ENCODE assay signal across 10 cellular contexts in genomic region chr17:77394540-77395295, GRCh38.
DNase-seq lines count a peak whose midpoint lies in the region; ATAC-seq, FAIRE-seq and TF ChIP-seq lines count a peak whose summit lies in the region.
"Had no signal": no experiment of that assay in that cellular context is flagged by ENCODE, and none has a peak within 500 bp of the region (broad histone marks: within the 10 kb centered on the region; RNA-seq: fewer than 3 reads in every experiment).

No MANE protein-coding gene starts in this region.

- H3K36me3 ChIP-seq in HCT116 (ENCODE audit: control insufficient read depth in 1 of 2, insufficient read depth in 2 of 2, low read length in 2 of 2) (no peaks in the 10 kb centered on the region), kidney (ENCODE audit: control insufficient read depth in 1 of 2, insufficient read depth in 2 of 2, low read length in 2 of 2) (no peaks in the 10 kb centered on the region), small intestine (ENCODE audit: control insufficient read depth in 2 of 2, insufficient read depth in 2 of 2, low read length in 2 of 2) (no peaks in the 10 kb centered on the region)

- peaks cover 59% of the 10 kb centered on the region for H3K4me1 Mint-ChIP-seq in WTC11

- H3K9ac ChIP-seq in HCT116 (ENCODE audit: low read length) (no peak overlapping the region), kidney (ENCODE audit: low read length in 2 of 2) (no peak overlapping the region)

- H3K9me2 ChIP-seq in HCT116 (ENCODE audit: insufficient read depth) = no peaks in the 10 kb centered on the region

- peaks cover 88% of the 10 kb centered on the region for H3K79me2 ChIP-seq in HCT116 (ENCODE audit: insufficient read depth, low read length)

- peaks cover 4% of the 10 kb centered on the region; the same call in 1 of the 2 replicates for H4K20me1 ChIP-seq in HCT116 (ENCODE audit: insufficient read depth)

- WGBS in small intestine, 3 donors = 48 to 71% (median 64%) methylated on average over 15 of the region's 15 CpGs

- intact Hi-C loops in HCT116 (cut with micrococcal nuclease) (no loop called here), kidney (cut with DNase I) (no loop called here)

- no peak for TF ChIP-seq POLR2A in HCT116 (IDR thresholded peaks at IDR 0.05; ENCODE audit: borderline replicate concordance, extremely low read depth, insufficient read depth, insufficient read length)

- TF ChIP-seq RAD21 in HCT116 (IDR thresholded peaks at IDR 0.05; ENCODE audit: low read depth) = no peak

- peak; percentile 19 for DNase-seq in HCT116 (ENCODE audit: low read depth, low spot score)
- DNase-seq in WTC11 (ENCODE audit: low spot score) = no peak
- DNase-seq in kidney = no peak
- DNase-seq in small intestine = peak; percentile 89
- no peak for DNase-seq in HCEC 1CT
- no peak for DNase-seq in NCI-H524 (lab: John Stamatoyannopoulos, UW)
- DNase-seq: activated CD4-positive, alpha-beta T cell treated with anti-CD3 and anti-CD28 coated beads for 4 hours; NCI-H1930 had no signal

- H3K27me3 ChIP-seq in HCT116 (ENCODE audit: insufficient read depth, low read length) (no peaks in the 10 kb centered on the region), small intestine (ENCODE audit: control insufficient read depth in 2 of 2, insufficient read depth in 2 of 2, low read length in 2 of 2) (no peaks in the 10 kb centered on the region)

- RAD21 ChIA-PET in HCT116 (lab: Charles Lee; ENCODE audit: low non-redundant PET in 1 of 2, low total read pairs in 2 of 2, uncharacterized antibody in 2 of 2, unreplicated experiment in 2 of 2) = no interaction called here

- no peak overlapping the region for H2AFZ ChIP-seq in HCT116 (ENCODE audit: low read depth, low read length, poor library complexity, severe bottlenecking)

- no peaks in the 10 kb centered on the region for H3K9me3 ChIP-seq in HCT116 (ENCODE audit: control insufficient read depth in 1 of 2, insufficient read depth in 1 of 2, low read depth in 1 of 2, low read length in 2 of 2)
- H3K9me3 ChIP-seq in kidney (ENCODE audit: control insufficient read depth in 1 of 2, low read length in 2 of 2) = no peaks in the 10 kb centered on the region
- no peaks in the 10 kb centered on the region for H3K9me3 ChIP-seq in small intestine (ENCODE audit: control insufficient read depth, low read depth)

- peak; percentile 67 for ATAC-seq in HCT116
- ATAC-seq in WTC11 = no peak
- no peak for ATAC-seq in GM18870 (IDR thresholded peaks at IDR 0.05; ENCODE audit: unreplicated experiment)
- no peak for ATAC-seq in HG03520 (IDR thresholded peaks at IDR 0.05; ENCODE audit: unreplicated experiment)

- peak overlapping the region; percentile 16 for H3K27ac ChIP-seq in HCT116 (ENCODE audit: low read depth, low read length)
- peak overlapping the region; percentile 40 to 77 for H3K27ac ChIP-seq in kidney (ENCODE audit: low read depth in 2 of 2, low read length in 2 of 2)
- peak overlapping the region; percentile 70 to 86 for H3K27ac ChIP-seq in small intestine (ENCODE audit: low read depth in 1 of 2, low read length in 1 of 2)

- CTCF ChIA-PET in HCT116 (lab: Charles Lee) (no interaction called here), WTC11 (lab: Charles Lee) (interaction anchor here (5.1 kb wide), 1 partner anchor 35 kb away, joined by 57 read pairs; no protein-coding TSS in a partner anchor)

- no peaks in the 10 kb centered on the region for H3K9me3 Mint-ChIP-seq in WTC11

- BruUV-seq in HCT116 (replicated peaks; lab: Mats Ljungman, UMichigan) = no TSS peak

- POLR2A ChIA-PET in HCT116 (lab: Charles Lee) (no interaction called here), WTC11 (lab: Charles Lee) (interaction anchor here (0.5 kb wide), 1 partner anchor 17 kb away, joined by 3 read pairs; no protein-coding TSS in a partner anchor)

- H3K4me1 ChIP-seq in HCT116 (ENCODE audit: control insufficient read depth in 1 of 2, insufficient read depth in 2 of 2, low read length in 2 of 2) (peaks cover 27 to 41% of the 10 kb centered on the region in 2 experiments; a peak in 3 of 4 replicates), kidney (ENCODE audit: control insufficient read depth in 1 of 2, insufficient read depth in 1 of 2, low read depth in 1 of 2, low read length in 2 of 2) (peaks cover 47 to 54% of the 10 kb centered on the region in 2 donors), small intestine (ENCODE audit: control insufficient read depth in 2 of 2, insufficient read depth in 1 of 2, low read depth in 1 of 2, low read length in 1 of 2) (peaks cover 20 to 27% of the 10 kb centered on the region in 2 donors)

- H3K4me2 ChIP-seq in HCT116 (ENCODE audit: low read length) = 0 out of 2 replicates have a peak overlapping the region, but pooled peaks have one; percentile 15

- FAIRE-seq in kidney (lab: Jason Lieb, UNC) (no peak), small intestine (lab: Jason Lieb, UNC) (no peak)

- peak overlapping the region; percentile 41; the same call in 1 of the 2 replicates for H3K27ac Mint-ChIP-seq in WTC11

- H3K4me3 Mint-ChIP-seq in WTC11 = no peak overlapping the region

- no peak overlapping the region for H3K4me3 ChIP-seq in HCT116 (replicated peaks in 1 of 2; ENCODE audit: low read depth in 1 of 2, low read length in 2 of 2)
- H3K4me3 ChIP-seq in kidney (ENCODE audit: low read length in 2 of 2) = no peak overlapping the region
- H3K4me3 ChIP-seq in small intestine (ENCODE audit: low read depth in 1 of 2, low read length in 2 of 2) = no peak overlapping the region

- TF ChIP-seq CTCF in HCT116 (IDR thresholded peaks at IDR 0.05 in 2 of 3, conservative IDR thresholded peaks at IDR 0.05 in 1 of 3; ENCODE audit: borderline replicate concordance in 1 of 3, insufficient read depth in 1 of 3, low read depth in 2 of 3, low read length in 2 of 3) (no peak), WTC11 (IDR thresholded peaks at IDR 0.05) (no peak), kidney (IDR thresholded peaks at IDR 0.05; ENCODE audit: borderline replicate concordance, extremely low read depth, insufficient read depth) (no peak)

- no peaks in the 10 kb centered on the region for H3K27me3 Mint-ChIP-seq in WTC11 (ENCODE audit: low read depth)

- H3K36me3 Mint-ChIP-seq in WTC11 = peaks cover 2% of the 10 kb centered on the region; the same call in 1 of the 2 replicates

TF ChIP-seq in HCT116, 20 proteins besides CTCF, POLR2A, EP300 and RAD21:
- no peak for TF ChIP-seq ATF3 (IDR thresholded peaks at IDR 0.05)
- TF ChIP-seq CEBPB (IDR thresholded peaks at IDR 0.05; ENCODE audit: low read depth) = no peak
- TF ChIP-seq CBX3 (IDR thresholded peaks at IDR 0.05; ENCODE audit: low read depth) = no peak
- TF ChIP-seq ZFX (IDR thresholded peaks at IDR 0.05) = no peak
- TF ChIP-seq YY1 (IDR thresholded peaks at IDR 0.05; ENCODE audit: extremely low read depth, insufficient replicate concordance, low read depth, low read length) = no peak

TF ChIP-seq in WTC11, 78 proteins besides CTCF, POLR2A, EP300 and RAD21:
- TF ChIP-seq ZNF138 (CRISPR knock-in tag; conservative IDR thresholded peaks at IDR 0.05) (no peak), GABPB1 (CRISPR knock-in tag; IDR thresholded peaks at IDR 0.05) (peak; percentile 42; the same call in 1 of the 2 replicates)

Comparison
In these comparisons a context has a peak if more than half of its experiments do, and no peak if none do; other contexts are left out.
1. DNase-seq: peak in HCT116 (single experiment) and small intestine (single experiment); none in WTC11 (single experiment), kidney (single experiment), HCEC 1CT (single experiment) and NCI-H524 (0 of 2).
2. H3K27ac ChIP-seq: peak in every context shown above with its lines; median percentile 78 in small intestine; 58 in kidney; 16 in HCT116.